ENCODE assay signal across 2 cellular contexts in genomic region chr6:119343167-119343566, GRCh38.
TF ChIP-seq lines count a peak whose summit lies in the region.

No MANE protein-coding gene starts in this region.

TF ChIP-seq in SK-N-SH, 30 proteins besides CTCF, POLR2A, EP300 and RAD21:
- TF ChIP-seq GATA2 (CRISPR knock-in tag; IDR thresholded peaks at IDR 0.05) (no peak), SMC3 (IDR thresholded peaks at IDR 0.05; ENCODE audit: low read depth, low read length) (0 out of 2 replicates have a peak, but pooled peaks have one; percentile 2)
TF ChIP-seq in SK-N-SH: peak in this region for 1.

TF ChIP-seq in SK-N-SH treated with all-trans-retinoic acid at 6 μM for 48 hours, 23 proteins besides CTCF, POLR2A, EP300 and RAD21:
- TF ChIP-seq ISL1 (CRISPR knock-in tag; IDR thresholded peaks at IDR 0.05), result no peak
- TF ChIP-seq ZNF565 (CRISPR knock-in tag; conservative IDR thresholded peaks at IDR 0.05; ENCODE audit: low read depth), result no peak
- TF ChIP-seq OSR1 (CRISPR knock-in tag; IDR thresholded peaks at IDR 0.05), result no peak
- TF ChIP-seq PPARA (CRISPR knock-in tag; IDR thresholded peaks at IDR 0.05; ENCODE audit: borderline replicate concordance), result no peak
- TF ChIP-seq GLIS3 (CRISPR knock-in tag; IDR thresholded peaks at IDR 0.05), result no peak
